28 cellular contexts compared by ENCODE assay signal in genomic region chr13:44407891-44408290, GRCh38. TPM values are rescaled to one million over a fixed set of nuclear protein-coding genes. Genes with fewer than 3 reads are reported as not detected.
"Had no signal": no experiment of that assay in that cellular context is flagged by ENCODE, and none has a peak within 500 bp of the region (broad histone marks: within the 10 kb centered on the region; RNA-seq: fewer than 3 reads in every experiment).

No MANE protein-coding gene starts in this region.

- ATAC-seq: activated CD8-positive, alpha-beta memory T cell treated with anti-CD3 and anti-CD28 coated beads, Interleukin-2, amount 10 ng/mL, durations not matched to agents 7 days and 5 days; activated CD8-positive, alpha-beta T cell treated with anti-CD3 and anti-CD28 coated beads for 36 hours; body of pancreas; left ventricle myocardium superior; right cardiac atrium; stimulated activated memory B cell treated with anti-CD40 and anti-IgM and Interleukin-4, amounts not matched to agents 10 μg/mL and 1 μg/mL and 100 μg/mL, for 72 hours had no signal

- H3K4me3 ChIP-seq: body of pancreas, hepatocyte, stomach, suprapubic skin, transverse colon, vagina had no signal

- H3K4me2 ChIP-seq: hepatocyte had no signal

- H2AFZ ChIP-seq: hepatocyte, parathyroid adenoma had no signal

- H3K36me3 ChIP-seq: stomach, suprapubic skin, transverse colon, vagina, WERI-Rb-1 had no signal

- H3K9ac ChIP-seq: parathyroid adenoma had no signal

- FAIRE-seq: frontal cortex, small intestine, TTC549 had no signal

- DNase-seq: activated CD4-positive, alpha-beta T cell treated with anti-CD3 and anti-CD28 coated beads, Interleukin-2, amount 10 ng/mL, durations not matched to agents 7 days and 5 days; activated CD4-positive, CD25-positive, alpha-beta regulatory T cell treated with anti-CD3 and anti-CD28 coated beads, Interleukin-2, amount 50 U/mL, for 72 hours; activated CD8-positive, alpha-beta memory T cell treated with anti-CD3 and anti-CD28 coated beads, Interleukin-2, amount 10 ng/mL, durations not matched to agents 7 days and 5 days; activated CD8-positive, alpha-beta T cell treated with anti-CD3 and anti-CD28 coated beads for 36 hours; activated gamma-delta T cell treated with Interleukin-2 at 50 U/mL for 16 hours; activated T-cell treated with anti-CD3 and anti-CD28 coated beads for 4 hours; anterior cingulate cortex; body of pancreas; central memory CD4-positive, alpha-beta T cell; dermis blood vessel endothelial cell; effector CD8-positive, alpha-beta T cell; glutamatergic neuron; immature natural killer cell; left ventricle myocardium superior; midbrain; right cardiac atrium; small intestine; stimulated activated CD4-positive, alpha-beta T cell treated with anti-CD3 and anti-CD28 coated beads, Interleukin-2, amount 100 ng/mL, for 24 hours; stomach; transverse colon; WERI-Rb-1 had no signal

- H3K79me2 ChIP-seq: hepatocyte, parathyroid adenoma had no signal

- H3K9me3 ChIP-seq: body of pancreas, stomach, suprapubic skin, transverse colon, vagina had no signal

- H3K27me3 ChIP-seq: body of pancreas, hepatocyte, stomach, suprapubic skin, transverse colon, vagina had no signal

- H3K27ac ChIP-seq: body of pancreas, hepatocyte, parathyroid adenoma, stomach, suprapubic skin, transverse colon, vagina, WERI-Rb-1 had no signal

RNA-seq across cellular contexts. Expression of gene SERP2, which starts 34.3 kb away (rescaled TPM):
- total RNA-seq: activated CD4-positive, alpha-beta T cell treated with anti-CD3 and anti-CD28 coated beads, Interleukin-2, amount 10 ng/mL, durations not matched to agents 7 days and 5 days; activated CD8-positive, alpha-beta memory T cell treated with anti-CD3 and anti-CD28 coated beads, Interleukin-2, amount 10 ng/mL, durations not matched to agents 7 days and 5 days had no signal
